ENCODE assay signal across 9 cellular contexts in the genomic region with DNA sequence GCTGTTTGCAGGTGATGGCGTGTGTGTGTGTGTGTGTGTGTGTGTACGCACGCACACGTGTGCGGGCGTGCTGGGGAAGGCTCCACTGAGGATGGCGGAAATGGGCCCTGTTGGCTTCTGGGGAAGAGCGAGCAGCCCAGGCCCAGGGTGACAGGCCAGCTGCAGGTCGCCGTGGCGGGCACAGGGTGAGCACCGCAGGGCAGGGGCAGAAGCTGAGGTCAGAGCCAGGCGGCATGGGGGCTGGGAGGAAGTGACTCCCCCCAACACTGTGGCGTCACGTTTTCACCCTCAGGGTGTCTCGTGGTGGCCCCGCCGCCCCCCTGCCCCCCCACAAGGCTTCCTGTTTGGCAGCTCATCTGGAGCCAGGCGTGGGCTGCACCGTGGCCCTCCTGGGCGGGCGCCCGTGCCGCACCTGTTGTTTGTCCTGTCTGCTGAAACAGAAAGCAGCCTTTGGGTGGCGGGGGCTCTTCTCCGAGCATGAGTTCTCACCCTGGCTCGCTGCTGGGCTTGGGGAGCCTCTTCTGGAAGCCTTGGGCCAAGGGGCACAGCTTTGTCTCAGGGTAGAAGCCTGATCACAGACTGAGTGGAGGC. TPM values are rescaled to one million over a fixed set of nuclear protein-coding genes. Genes with fewer than 3 reads are reported as not detected.
DNase-seq lines count a peak whose midpoint lies in the region; ATAC-seq and TF ChIP-seq lines count a peak whose summit lies in the region.
"Had no signal": no experiment of that assay in that cellular context is flagged by ENCODE, and none has a peak within 500 bp of the region (broad histone marks: within the 10 kb centered on the region; RNA-seq: fewer than 3 reads in every experiment).

No MANE protein-coding gene starts in this region.

- H3K4me3 ChIP-seq in MM.1S (ENCODE audit: low read length) (peak overlapping the region; percentile 59), right cardiac atrium (ENCODE audit: low read length) (no peak overlapping the region), WERI-Rb-1 (ENCODE audit: low read depth, low read length) (no peak overlapping the region)

- H3K36me3 ChIP-seq in MM.1S (replicated peaks; ENCODE audit: insufficient read depth, low read length): peaks cover 38% of the 10 kb centered on the region
- H3K36me3 ChIP-seq in WERI-Rb-1: peaks cover 48% of the 10 kb centered on the region

- no peaks in the 10 kb centered on the region for H3K9me2 ChIP-seq in MM.1S (replicated peaks; ENCODE audit: insufficient read depth, low read length)

- no peak overlapping the region for H2AFZ ChIP-seq in MM.1S (ENCODE audit: low read length)

- intact Hi-C loops in right cardiac atrium (cut with DNase I): no loop called here

- H3K9ac ChIP-seq in MM.1S (ENCODE audit: low read length): peak overlapping the region; percentile 87

- H3K27ac ChIP-seq in MM.1S (ENCODE audit: low read length) (peak overlapping the region; percentile 100), right cardiac atrium (ENCODE audit: low read length) (peak overlapping the region; percentile 8), WERI-Rb-1 (no peak overlapping the region)
- H3K27ac ChIP-seq: epithelial cell of prostate had no signal

- peaks cover 71% of the 10 kb centered on the region for H3F3A ChIP-seq in MM.1S (ENCODE audit: insufficient read depth, low read length)

- peaks cover 77% of the 10 kb centered on the region for H4K20me1 ChIP-seq in MM.1S (ENCODE audit: insufficient read depth, low read length)

- H3K79me2 ChIP-seq in MM.1S (ENCODE audit: low read length): peaks cover 95% of the 10 kb centered on the region

- no peaks in the 10 kb centered on the region for H3K9me3 ChIP-seq in MM.1S (replicated peaks; ENCODE audit: insufficient read depth, low read length)
- no peaks in the 10 kb centered on the region for H3K9me3 ChIP-seq in right cardiac atrium (ENCODE audit: control insufficient read depth, low read length)
- H3K9me3 ChIP-seq in WERI-Rb-1 (ENCODE audit: severe bottlenecking): no peaks in the 10 kb centered on the region

- DNase-seq in COR-L47 (lab: John Stamatoyannopoulos, UW) (peak; percentile 88), MM.1S (peak; percentile 98), right cardiac atrium (peak in 2 of 3 donors; percentile 79 to 80), WERI-Rb-1 (no peak), COLO829 (ENCODE audit: low spot score) (no peak)
- DNase-seq in activated CD8-positive, alpha-beta memory T cell treated with anti-CD3 and anti-CD28 coated beads, Interleukin-2, amount 50 U/mL, for 4 hours: peak; percentile 91
- peak; percentile 72 to 84 (median 76) for DNase-seq in stimulated activated CD4-positive, alpha-beta T cell treated with anti-CD3 and anti-CD28 coated beads, TNF-alpha, amount 100 ng/mL, for 1 hour (ENCODE audit: low read depth in 3 of 3, low spot score in 1 of 3)

- peak overlapping the region; percentile 99 for H3K4me2 ChIP-seq in MM.1S (ENCODE audit: low read depth, low read length)

- TF ChIP-seq CTCF in MM.1S (IDR thresholded peaks at IDR 0.05; ENCODE audit: low read length) (0 out of 2 replicates have a peak, but pooled peaks have one; percentile 17), WERI-Rb-1 (IDR thresholded peaks at IDR 0.05; ENCODE audit: low read depth, low read length) (no peak)

- H3K27me3 ChIP-seq in MM.1S (replicated peaks; ENCODE audit: insufficient read depth, low read length): no peaks in the 10 kb centered on the region
- no peaks in the 10 kb centered on the region for H3K27me3 ChIP-seq in right cardiac atrium (ENCODE audit: control insufficient read depth, insufficient read depth)
- no peaks in the 10 kb centered on the region for H3K27me3 ChIP-seq in WERI-Rb-1 (ENCODE audit: insufficient read depth, low read depth, severe bottlenecking)

- H3K4me1 ChIP-seq in MM.1S (ENCODE audit: low read length) (peaks cover 69% of the 10 kb centered on the region), right cardiac atrium (ENCODE audit: control insufficient read depth, insufficient read depth, low read length) (peaks cover 13% of the 10 kb centered on the region)

- ATAC-seq in GM21515 (IDR thresholded peaks at IDR 0.05; ENCODE audit: unreplicated experiment) (peak; percentile 48), right cardiac atrium (peak in 1 of 2 donors; percentile 2)

- 41% methylated on average over 27 of the region's 27 CpGs for WGBS in right cardiac atrium

RNA-seq across cellular contexts. Expression of gene RBM38, which starts 7.1 kb away (rescaled TPM):
- 100 to 1,000 TPM in 1 of 4 donors, 10 to 100 TPM in 3; 82.6 to 143 (median 94.4) TPM for total RNA-seq in right cardiac atrium
- 182 TPM for polyA plus RNA-seq in right cardiac atrium

RNA-seq across cellular contexts. Expression of gene RAE1, which starts 47.3 kb away (rescaled TPM):
- 10 to 100 TPM; 14.1 to 15.6 (median 14.8) TPM for total RNA-seq in right cardiac atrium
- 9.4 TPM for polyA plus RNA-seq in right cardiac atrium

Comparison
In these comparisons a context has a peak if more than half of its experiments do, and no peak if none do; other contexts are left out.
1. DNase-seq: peak in COR-L47 (single experiment), MM.1S (single experiment), activated CD8-positive, alpha-beta memory T cell treated with anti-CD3 and anti-CD28 coated beads, Interleukin-2, amount 50 U/mL, for 4 hours (single experiment), right cardiac atrium (2 of 3) and stimulated activated CD4-positive, alpha-beta T cell treated with anti-CD3 and anti-CD28 coated beads, TNF-alpha, amount 100 ng/mL, for 1 hour (3 of 3); none in WERI-Rb-1 (single experiment) and COLO829 (single experiment).